ENCODE assay signal across 25 cellular contexts in the genomic region with DNA sequence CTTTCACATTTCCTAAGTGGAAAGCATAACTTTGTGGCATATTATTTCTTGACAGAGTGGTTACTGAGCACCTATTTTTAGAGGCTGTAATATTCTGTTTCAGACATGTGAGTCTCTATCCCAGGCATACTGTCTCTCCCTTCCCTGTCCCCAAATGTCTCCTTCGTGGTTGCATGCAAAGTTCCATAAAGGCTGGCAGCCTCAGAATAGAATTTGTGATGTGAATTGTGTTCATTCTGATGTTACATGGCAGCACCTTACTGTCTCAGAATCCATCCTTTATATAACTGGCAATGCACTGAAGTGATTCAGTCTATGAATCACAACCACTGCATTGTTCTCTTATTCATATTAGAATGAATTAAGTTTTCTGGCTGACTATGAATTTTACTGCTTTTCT.
A peak's percentile ranks its signal among the peaks of the same experiment; 100 is the strongest.
DNase-seq lines count a peak whose midpoint lies in the region; ATAC-seq and TF ChIP-seq lines count a peak whose summit lies in the region.
"Had no signal": no experiment of that assay in that cellular context is flagged by ENCODE, and none has a peak within 500 bp of the region (broad histone marks: within the 10 kb centered on the region; RNA-seq: fewer than 3 reads in every experiment).

No MANE protein-coding gene starts in this region.

- peaks cover 22% of the 10 kb centered on the region for H3K27me3 ChIP-seq in IMR-90 (ENCODE audit: control insufficient read depth, insufficient read depth, low read length)
- H3K27me3 ChIP-seq in SJCRH30 = no peaks in the 10 kb centered on the region
- H3K27me3 ChIP-seq: adrenal gland, right atrium auricular region, transverse colon had no signal

- WGBS in IMR-90 (ENCODE audit: extremely low coverage in 2 of 2, insufficient read length in 1 of 2), 2 experiments = no CpG with 5 or more reads among the region's 1 CpG

- no peak overlapping the region for H2AFZ ChIP-seq in IMR-90 (replicated peaks; ENCODE audit: low read length, poor library complexity)

- no peak overlapping the region for H3K4ac ChIP-seq in IMR-90 (ENCODE audit: low read depth, low read length)

- H3K9ac ChIP-seq in IMR-90 (ENCODE audit: low read depth, low read length) = no peak overlapping the region

- dilution Hi-C loops in IMR-90 (cut with HindIII; ENCODE audit: low sequenced_read_pairs, unreplicated experiment) = no loop called here

- TF ChIP-seq CTCF in AG10803 (conservative IDR thresholded peaks at IDR 0.05; ENCODE audit: low read length) (no peak), IMR-90 (conservative IDR thresholded peaks at IDR 0.05; ENCODE audit: low read depth, low read length) (no peak), astrocyte of the cerebellum (IDR thresholded peaks at IDR 0.05; ENCODE audit: low read depth, low read length, missing control alignments) (no peak), nephron progenitor cell (IDR thresholded peaks at IDR 0.05) (no peak), GM13976 (IDR thresholded peaks at IDR 0.05; ENCODE audit: borderline replicate concordance, control extremely low read depth, extremely low read depth, insufficient read depth, missing control alignments) (no peak)

- peaks cover 4% of the 10 kb centered on the region for H3K9me3 Mint-ChIP-seq in nephron progenitor cell
- H3K9me3 Mint-ChIP-seq: activated CD4-positive, alpha-beta T cell treated with anti-CD3 and anti-CD28 coated beads, Interleukin-2, amount 10 ng/mL, durations not matched to agents 7 days and 5 days had no signal

- no peak overlapping the region for H4K8ac ChIP-seq in IMR-90 (ENCODE audit: low read depth in 2 of 2, low read length in 2 of 2)

- H3K27ac ChIP-seq in IMR-90 (ENCODE audit: insufficient read depth, low read length) (no peak overlapping the region), SJCRH30 (no peak overlapping the region)
- H3K27ac ChIP-seq: adrenal gland, right atrium auricular region, transverse colon had no signal

- H3K4me3 Mint-ChIP-seq in nephron progenitor cell = no peak overlapping the region
- H3K4me3 Mint-ChIP-seq: activated CD4-positive, alpha-beta T cell treated with anti-CD3 and anti-CD28 coated beads, Interleukin-2, amount 10 ng/mL, durations not matched to agents 7 days and 5 days; CD4-positive, alpha-beta memory T cell; effector memory CD8-positive, alpha-beta T cell; H9 had no signal

- POLR2A ChIA-PET in IMR-90 (lab: Charles Lee; ENCODE audit: unreplicated experiment) = no interaction called here

- H4K5ac ChIP-seq in IMR-90 (ENCODE audit: low read depth, low read length) = no peak overlapping the region

- H2BK20ac ChIP-seq in IMR-90 (ENCODE audit: low read depth, low read length) = no peak overlapping the region

- no peak overlapping the region for H3K56ac ChIP-seq in IMR-90 (ENCODE audit: extremely low read depth, insufficient read depth, low read length)

- no peak overlapping the region for H3K27ac Mint-ChIP-seq in nephron progenitor cell
- H3K27ac Mint-ChIP-seq: activated CD4-positive, alpha-beta T cell treated with anti-CD3 and anti-CD28 coated beads, Interleukin-2, amount 10 ng/mL, durations not matched to agents 7 days and 5 days; CD4-positive, alpha-beta memory T cell; effector memory CD8-positive, alpha-beta T cell; H9 had no signal

- H3K4me1 Mint-ChIP-seq in nephron progenitor cell = peaks cover 3% of the 10 kb centered on the region
- H3K4me1 Mint-ChIP-seq: activated CD4-positive, alpha-beta T cell treated with anti-CD3 and anti-CD28 coated beads, Interleukin-2, amount 10 ng/mL, durations not matched to agents 7 days and 5 days; CD4-positive, alpha-beta memory T cell had no signal

- no peak overlapping the region for H3K4me2 ChIP-seq in IMR-90 (ENCODE audit: low read depth, low read length)

- H4K91ac ChIP-seq in IMR-90 (ENCODE audit: insufficient read depth, low read depth, low read length) = no peak overlapping the region

- H3K36me3 ChIP-seq in IMR-90 (ENCODE audit: control insufficient read depth, insufficient read depth, low read length) (no peaks in the 10 kb centered on the region), SJCRH30 (no peaks in the 10 kb centered on the region)
- H3K36me3 ChIP-seq: adrenal gland, right atrium auricular region, transverse colon had no signal

- 0 out of 2 replicates have a peak, but pooled peaks cover 1% of the 10 kb centered on the region for H3K9me3 ChIP-seq in IMR-90 (ENCODE audit: control insufficient read depth, insufficient read depth, low read length)
- H3K9me3 ChIP-seq in SJCRH30 (replicated peaks) = no peaks in the 10 kb centered on the region
- H3K9me3 ChIP-seq: adrenal gland, transverse colon had no signal

- no peak overlapping the region for H3K14ac ChIP-seq in IMR-90 (replicated peaks; ENCODE audit: low read depth, low read length)

- peak; percentile 70 for DNase-seq in AG10803 (ENCODE audit: low read depth)
- DNase-seq in IMR-90 = peak; percentile 34
- DNase-seq in astrocyte of the cerebellum (ENCODE audit: low read depth) = peak; percentile 15
- peak; percentile 38 for DNase-seq in foreskin melanocyte
- no peak for DNase-seq in nephron progenitor cell
- DNase-seq in GM13976 (ENCODE audit: low spot score) = no peak
- no peak for DNase-seq in GOT3 (lab: John Stamatoyannopoulos, UW)
- no peak for DNase-seq in SJCRH30
- DNase-seq: activated CD4-positive, alpha-beta T cell treated with anti-CD3 and anti-CD28 coated beads, Interleukin-2, amount 10 ng/mL, durations not matched to agents 7 days and 5 days; activated CD8-positive, alpha-beta memory T cell treated with anti-CD3 and anti-CD28 coated beads, Interleukin-2, amount 50 U/mL, for 4 hours; activated effector memory CD4-positive, alpha-beta T cell treated with Interleukin-2 at 50 U/mL for 16 hours; adrenal gland; CD4-positive, alpha-beta memory T cell; DND-41; effector memory CD8-positive, alpha-beta T cell; H9; NCI-H1105; NCI-H69; PC-3; stimulated activated CD4-positive, alpha-beta T cell treated with anti-CD3 and anti-CD28 coated beads, Interleukin-15, amount 100 ng/mL, for 24 hours; stimulated activated naive CD4-positive, alpha-beta T cell; transverse colon had no signal

- in situ Hi-C loops in IMR-90 (cut with MboI; ENCODE audit: low sequenced_read_pairs) = no loop called here
- in situ Hi-C loops in astrocyte of the cerebellum (cut with HindIII; ENCODE audit: low sequenced_read_pairs) = no loop called here
- in situ Hi-C loops in GM13976 (cut with MboI; ENCODE audit: low sequenced_read_pairs, unreplicated experiment) = no loop called here

- no peak overlapping the region for H3K4me3 ChIP-seq in AG10803 (ENCODE audit: low read length)
- no peak overlapping the region for H3K4me3 ChIP-seq in IMR-90 (ENCODE audit: insufficient read depth, low read depth, low read length)
- no peak overlapping the region for H3K4me3 ChIP-seq in astrocyte of the cerebellum (ENCODE audit: low read depth, low read length)
- no peak overlapping the region for H3K4me3 ChIP-seq in SJCRH30
- H3K4me3 ChIP-seq: adrenal gland, K562, right atrium auricular region, transverse colon had no signal

- CTCF ChIA-PET in IMR-90 (lab: Yijun Ruan, JAX) = no interaction called here

- H2BK5ac ChIP-seq in IMR-90 (ENCODE audit: low read depth, low read length, poor library complexity, severe bottlenecking) = no peak overlapping the region

- no peak overlapping the region for H2BK120ac ChIP-seq in IMR-90 (ENCODE audit: low read depth, low read length)

- TF ChIP-seq RAD21 in IMR-90 (IDR thresholded peaks at IDR 0.05; ENCODE audit: low read length) = no peak

- no peaks in the 10 kb centered on the region for H3K36me3 Mint-ChIP-seq in nephron progenitor cell (ENCODE audit: low read depth)
- H3K36me3 Mint-ChIP-seq: CD4-positive, alpha-beta memory T cell had no signal

- no peak overlapping the region for H3K18ac ChIP-seq in IMR-90 (ENCODE audit: low read depth, low read length)

- no TSS peak for BruUV-seq in IMR-90 (replicated peaks; lab: Mats Ljungman, UMichigan)

- no peak overlapping the region for H2AK5ac ChIP-seq in IMR-90 (ENCODE audit: low read depth, low read length)

- no peak for TF ChIP-seq POLR2A in IMR-90 (IDR thresholded peaks at IDR 0.05; ENCODE audit: low read depth, low read length)

- intact Hi-C loops in IMR-90 (cut with micrococcal nuclease) = no loop called here

- ATAC-seq in IMR-90 (ENCODE audit: low read depth) = no peak
- ATAC-seq: effector memory CD8-positive, alpha-beta T cell; K562; left lobe of liver; PC-3 had no signal

- no peak overlapping the region for H2AK9ac ChIP-seq in IMR-90 (replicated peaks; ENCODE audit: low read depth, low read length, poor library complexity)

- no peaks in the 10 kb centered on the region for H3K9me1 ChIP-seq in IMR-90 (ENCODE audit: insufficient read depth, low read length)

- H3K27me3 Mint-ChIP-seq in nephron progenitor cell (ENCODE audit: low read depth, poor library complexity) = peaks cover 13% of the 10 kb centered on the region

- no peak overlapping the region for H2BK15ac ChIP-seq in IMR-90 (ENCODE audit: low read depth, low read length)

- H4K20me1 ChIP-seq in IMR-90 (ENCODE audit: insufficient read depth, low read length) = no peaks in the 10 kb centered on the region

- H3K79me1 ChIP-seq in IMR-90 (ENCODE audit: low read depth in 1 of 2, low read length in 2 of 2) = no peaks in the 10 kb centered on the region

- no peaks in the 10 kb centered on the region for H3K4me1 ChIP-seq in IMR-90 (ENCODE audit: control insufficient read depth, insufficient read depth, low read length)
- peaks cover 20% of the 10 kb centered on the region for H3K4me1 ChIP-seq in SJCRH30
- H3K4me1 ChIP-seq: adrenal gland, transverse colon had no signal

- no peak overlapping the region for H3K23ac ChIP-seq in IMR-90 (ENCODE audit: low read depth, low read length)

TF ChIP-seq in IMR-90, 13 proteins besides CTCF, POLR2A, EP300 and RAD21:
- TF ChIP-seq MAZ (IDR thresholded peaks at IDR 0.05; ENCODE audit: borderline replicate concordance, low read depth, low read length) = no peak
- no peak for TF ChIP-seq CHD1 (IDR thresholded peaks at IDR 0.05; ENCODE audit: low read depth, low read length)
- no peak for TF ChIP-seq USF2 (IDR thresholded peaks at IDR 0.05; ENCODE audit: low read depth, low read length)
- TF ChIP-seq RFX5 (IDR thresholded peaks at IDR 0.05; ENCODE audit: low read depth, low read length) = no peak
- TF ChIP-seq MXI1 (IDR thresholded peaks at IDR 0.05; ENCODE audit: borderline replicate concordance, low read depth, low read length) = no peak
- no peak for TF ChIP-seq BHLHE40 (IDR thresholded peaks at IDR 0.05; ENCODE audit: low read depth, low read length)
- no peak for TF ChIP-seq FOS (IDR thresholded peaks at IDR 0.05; ENCODE audit: low read depth, low read length)

Comparison
In these comparisons a context has a peak if more than half of its experiments do, and no peak if none do; other contexts are left out.
1. DNase-seq: peak in AG10803 (single experiment), IMR-90 (single experiment), astrocyte of the cerebellum (single experiment) and foreskin melanocyte (single experiment); none in nephron progenitor cell (single experiment), GM13976 (single experiment), GOT3 (single experiment) and SJCRH30 (0 of 2).